In the genomic region with DNA sequence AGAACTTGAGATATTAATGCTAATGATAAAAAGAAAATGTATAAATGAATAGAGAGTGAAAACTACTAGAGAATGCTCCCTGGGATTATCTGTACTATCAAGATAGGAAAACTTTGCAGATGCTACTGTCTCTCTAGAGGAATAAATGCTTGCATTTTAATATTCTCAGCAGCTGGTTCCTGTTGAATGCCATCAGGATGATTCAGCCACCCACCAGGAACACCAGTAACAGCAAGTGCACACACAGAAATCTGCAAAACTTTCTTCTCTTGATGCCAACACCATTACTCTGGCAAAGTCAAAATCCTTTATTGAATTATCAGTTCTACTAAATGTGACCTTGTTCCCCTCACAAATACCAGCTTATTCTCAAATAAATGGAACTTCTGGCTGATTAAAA, we compare ENCODE assay signal across 1 cellular context.
TF ChIP-seq lines count a peak whose summit lies in the region.

No MANE protein-coding gene starts in this region.

TF ChIP-seq in IMR-90, 13 proteins besides CTCF, POLR2A, EP300 and RAD21:
- TF ChIP-seq FOS (IDR thresholded peaks at IDR 0.05; ENCODE audit: low read depth, low read length) (peak; percentile 23; the same call in 1 of the 2 replicates), MXI1 (IDR thresholded peaks at IDR 0.05; ENCODE audit: borderline replicate concordance, low read depth, low read length) (no peak)
